In the genomic region with DNA sequence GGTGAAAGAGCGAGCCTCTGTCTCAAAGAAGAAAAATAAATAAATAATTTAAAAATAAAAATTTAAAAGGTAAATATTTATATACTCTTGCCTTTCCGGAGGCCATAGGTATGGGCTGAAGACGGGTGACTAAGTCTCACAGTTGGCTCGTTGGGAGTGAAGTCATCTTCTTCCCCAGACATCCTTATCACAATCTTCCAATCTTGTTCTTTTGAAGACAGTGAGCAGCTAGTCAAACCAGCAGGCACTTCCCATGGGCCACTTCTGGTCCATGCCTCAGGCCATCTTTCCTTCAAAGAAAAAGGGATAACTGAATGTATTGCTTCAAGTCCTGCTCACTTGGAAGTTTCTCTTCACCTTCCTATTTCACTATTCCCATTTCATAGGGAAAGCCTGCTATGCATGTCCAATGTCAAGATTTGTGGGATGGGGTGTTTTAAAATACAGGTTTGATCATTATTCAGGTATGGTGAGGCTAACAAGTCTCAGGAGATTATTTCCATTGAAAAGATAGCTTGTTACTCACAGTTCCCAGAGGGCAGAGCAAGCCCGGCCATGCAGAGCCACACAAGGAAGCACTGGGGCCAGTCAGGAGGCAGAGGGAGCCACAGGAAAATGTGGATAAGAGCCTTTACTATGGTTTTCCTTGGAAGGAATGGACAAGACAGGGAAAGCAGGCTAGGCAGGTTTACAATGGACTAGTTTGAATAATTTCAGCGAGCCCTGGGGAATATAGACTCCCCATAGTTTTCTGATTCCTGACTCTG, we compare ENCODE assay signal across 26 cellular contexts. TPM values are rescaled to one million over a fixed set of nuclear protein-coding genes. Genes with fewer than 3 reads are reported as not detected.
DNase-seq lines count a peak whose midpoint lies in the region; ATAC-seq and TF ChIP-seq lines count a peak whose summit lies in the region.
"Had no signal": no experiment of that assay in that cellular context is flagged by ENCODE, and none has a peak within 500 bp of the region (broad histone marks: within the 10 kb centered on the region; RNA-seq: fewer than 3 reads in every experiment).

No MANE protein-coding gene starts in this region.

- peak overlapping the region; percentile 14 for H4K91ac ChIP-seq in trophoblast cell (ENCODE audit: low read depth, low read length)

- H3K27ac ChIP-seq in GM23338 (ENCODE audit: low read depth) (no peak overlapping the region), trophoblast cell (ENCODE audit: low read depth, low read length) (peak overlapping the region; percentile 85)
- H3K27ac ChIP-seq: C4-2B, HL-60, PC-9 had no signal

- no peaks in the 10 kb centered on the region for H4K20me1 ChIP-seq in GM23338 (replicated peaks; ENCODE audit: insufficient read depth)

- no peaks in the 10 kb centered on the region for H3K36me3 Mint-ChIP-seq in GM23338 (ENCODE audit: low read depth)
- H3K36me3 Mint-ChIP-seq: CD8-positive, alpha-beta memory T cell had no signal

- no peaks in the 10 kb centered on the region for H3K36me3 ChIP-seq in GM23338 (ENCODE audit: insufficient read depth)
- no peaks in the 10 kb centered on the region for H3K36me3 ChIP-seq in trophoblast cell (ENCODE audit: control insufficient read depth in 1 of 2, insufficient read depth in 2 of 2, low read length in 2 of 2)

- no peak; the same call in 2 of the 3 replicates for ATAC-seq in GM23338
- ATAC-seq in esophagus mucosa: peak; percentile 87
- ATAC-seq: HCT116 had no signal

- H3K79me2 ChIP-seq in GM23338 (replicated peaks; ENCODE audit: insufficient read depth) (no peaks in the 10 kb centered on the region), trophoblast cell (ENCODE audit: control insufficient read depth, insufficient read depth, low read length, poor library complexity) (no peaks in the 10 kb centered on the region)

- H3K79me1 ChIP-seq in trophoblast cell (ENCODE audit: low read length): peaks cover 7% of the 10 kb centered on the region

- H3K4me1 Mint-ChIP-seq in GM23338: peaks cover 5% of the 10 kb centered on the region; the same call in 2 of the 3 replicates
- H3K4me1 Mint-ChIP-seq: CD8-positive, alpha-beta memory T cell had no signal

- no peak overlapping the region for H2BK12ac ChIP-seq in trophoblast cell (ENCODE audit: low read length)

- no peak for TF ChIP-seq CTCF in GM23338 (conservative IDR thresholded peaks at IDR 0.05; ENCODE audit: low read depth in 2 of 2)

- H4K8ac ChIP-seq in trophoblast cell (ENCODE audit: low read depth, low read length): no peak overlapping the region

- no CpG with 5 or more reads among the region's 6 CpGs for WGBS in trophoblast cell (ENCODE audit: extremely low coverage, insufficient coverage, insufficient read length)

- H3K4me2 ChIP-seq in GM23338: no peak overlapping the region
- no peak overlapping the region for H3K4me2 ChIP-seq in trophoblast cell (ENCODE audit: low read length)
- H3K4me2 ChIP-seq: PC-9 had no signal

- H3K9me3 Mint-ChIP-seq in GM23338: no peaks in the 10 kb centered on the region

- no peak overlapping the region; the same call in 1 of the 2 replicates for H3K27ac Mint-ChIP-seq in GM23338
- H3K27ac Mint-ChIP-seq: CD8-positive, alpha-beta memory T cell had no signal

- DNase-seq in GM23338 (ENCODE audit: low spot score): peak; percentile 3
- DNase-seq in M059J (ENCODE audit: low read depth): peak; percentile 12
- peak; percentile 74 to 85 for DNase-seq in trophoblast cell
- DNase-seq in HuH-7 (ENCODE audit: low spot score): no peak
- DNase-seq in EL: no peak
- no peak for DNase-seq in DMS114 treated with DMSO at 0.1 percent for 48 hours (lab: John Stamatoyannopoulos, UW; ENCODE audit: unreplicated experiment)
- DNase-seq: CD8-positive, alpha-beta memory T cell; GF-D8; NCI-H1092 treated with DMSO at 0.1 percent for 48 hours; NCI-H1436; NCI-H187; NCI-H2081 treated with DMSO at 0.1 percent for 48 hours; NCI-H774; NK-92 treated with Interleukin-12 subunit alpha and Interleukin-12 subunit beta, amount 100 ng/mL, for 24 hours; RPMI8226; SHP77; T-helper 1 cell had no signal

- no peak overlapping the region for H4K12ac ChIP-seq in trophoblast cell (ENCODE audit: low read depth, low read length)

- no peaks in the 10 kb centered on the region for H3F3A ChIP-seq in GM23338 (replicated peaks; ENCODE audit: low read depth)

- H2BK5ac ChIP-seq in trophoblast cell (ENCODE audit: low read depth, low read length, poor library complexity): peak overlapping the region; percentile 40

- no peak overlapping the region for H2AK5ac ChIP-seq in trophoblast cell (ENCODE audit: low read length)

- H3K4me3 ChIP-seq in GM23338: no peak overlapping the region
- no peak overlapping the region for H3K4me3 ChIP-seq in trophoblast cell (ENCODE audit: low read depth, low read length)
- H3K4me3 ChIP-seq: PC-9 had no signal

- H3K4me1 ChIP-seq in GM23338 (ENCODE audit: insufficient read depth) (0 out of 2 replicates have a peak, but pooled peaks cover 3% of the 10 kb centered on the region), trophoblast cell (ENCODE audit: control insufficient read depth in 1 of 2, insufficient read depth in 2 of 2, low read length in 2 of 2) (peaks cover 6 to 11% of the 10 kb centered on the region in 2 experiments)

- no peak overlapping the region for H3K18ac ChIP-seq in trophoblast cell (ENCODE audit: low read length)

- H3K27me3 Mint-ChIP-seq in GM23338 (ENCODE audit: insufficient read depth, low read depth, poor library complexity): no peaks in the 10 kb centered on the region
- H3K27me3 Mint-ChIP-seq: CD8-positive, alpha-beta memory T cell had no signal

- no peak overlapping the region for H3K4me3 Mint-ChIP-seq in GM23338
- H3K4me3 Mint-ChIP-seq: CD8-positive, alpha-beta memory T cell had no signal

- H3K23ac ChIP-seq in trophoblast cell (ENCODE audit: low read length): no peak overlapping the region

- no peak overlapping the region for H3K14ac ChIP-seq in trophoblast cell (ENCODE audit: low read length)

- no peak overlapping the region for H3K4ac ChIP-seq in trophoblast cell (ENCODE audit: low read depth, low read length)

- peak overlapping the region; percentile 33 for H2BK120ac ChIP-seq in trophoblast cell (ENCODE audit: insufficient read depth, low read length, poor library complexity)

- H3K9me3 ChIP-seq in trophoblast cell (ENCODE audit: insufficient read depth, low read depth, low read length): no peaks in the 10 kb centered on the region

- H2AFZ ChIP-seq in GM23338 (no peak overlapping the region), trophoblast cell (ENCODE audit: insufficient read depth, low read length, poor library complexity) (no peak overlapping the region)
- H2AFZ ChIP-seq: PC-9 had no signal

- H3K27me3 ChIP-seq in GM23338 (ENCODE audit: insufficient read depth) (no peaks in the 10 kb centered on the region), trophoblast cell (ENCODE audit: insufficient read depth, low read length) (no peaks in the 10 kb centered on the region)

- no peaks in the 10 kb centered on the region for H3K9me2 ChIP-seq in GM23338 (ENCODE audit: insufficient read depth)

- H3K9ac ChIP-seq in trophoblast cell (ENCODE audit: low read length): no peak overlapping the region

TF ChIP-seq in GM23338, 12 proteins besides CTCF, POLR2A, EP300 and RAD21 (continues in another document):
- TF ChIP-seq ZNF114 (CRISPR knock-in tag; IDR thresholded peaks at IDR 0.05) (no peak), EZH2 (IDR thresholded peaks at IDR 0.05; ENCODE audit: low read depth, unreplicated experiment) (no peak), ZNF331 (CRISPR knock-in tag; IDR thresholded peaks at IDR 0.05; ENCODE audit: low read depth) (no peak), JUNB (IDR thresholded peaks at IDR 0.05; ENCODE audit: unreplicated experiment) (no peak), NANOG (IDR thresholded peaks at IDR 0.05; ENCODE audit: borderline replicate concordance) (no peak), POLR2AphosphoS5 (IDR thresholded peaks at IDR 0.05; ENCODE audit: low read depth) (no peak), EZH2phosphoT487 (IDR thresholded peaks at IDR 0.05; ENCODE audit: unreplicated experiment) (no peak), STAT1 (IDR thresholded peaks at IDR 0.05; ENCODE audit: unreplicated experiment) (no peak)
- TF ChIP-seq, protein P1, sequence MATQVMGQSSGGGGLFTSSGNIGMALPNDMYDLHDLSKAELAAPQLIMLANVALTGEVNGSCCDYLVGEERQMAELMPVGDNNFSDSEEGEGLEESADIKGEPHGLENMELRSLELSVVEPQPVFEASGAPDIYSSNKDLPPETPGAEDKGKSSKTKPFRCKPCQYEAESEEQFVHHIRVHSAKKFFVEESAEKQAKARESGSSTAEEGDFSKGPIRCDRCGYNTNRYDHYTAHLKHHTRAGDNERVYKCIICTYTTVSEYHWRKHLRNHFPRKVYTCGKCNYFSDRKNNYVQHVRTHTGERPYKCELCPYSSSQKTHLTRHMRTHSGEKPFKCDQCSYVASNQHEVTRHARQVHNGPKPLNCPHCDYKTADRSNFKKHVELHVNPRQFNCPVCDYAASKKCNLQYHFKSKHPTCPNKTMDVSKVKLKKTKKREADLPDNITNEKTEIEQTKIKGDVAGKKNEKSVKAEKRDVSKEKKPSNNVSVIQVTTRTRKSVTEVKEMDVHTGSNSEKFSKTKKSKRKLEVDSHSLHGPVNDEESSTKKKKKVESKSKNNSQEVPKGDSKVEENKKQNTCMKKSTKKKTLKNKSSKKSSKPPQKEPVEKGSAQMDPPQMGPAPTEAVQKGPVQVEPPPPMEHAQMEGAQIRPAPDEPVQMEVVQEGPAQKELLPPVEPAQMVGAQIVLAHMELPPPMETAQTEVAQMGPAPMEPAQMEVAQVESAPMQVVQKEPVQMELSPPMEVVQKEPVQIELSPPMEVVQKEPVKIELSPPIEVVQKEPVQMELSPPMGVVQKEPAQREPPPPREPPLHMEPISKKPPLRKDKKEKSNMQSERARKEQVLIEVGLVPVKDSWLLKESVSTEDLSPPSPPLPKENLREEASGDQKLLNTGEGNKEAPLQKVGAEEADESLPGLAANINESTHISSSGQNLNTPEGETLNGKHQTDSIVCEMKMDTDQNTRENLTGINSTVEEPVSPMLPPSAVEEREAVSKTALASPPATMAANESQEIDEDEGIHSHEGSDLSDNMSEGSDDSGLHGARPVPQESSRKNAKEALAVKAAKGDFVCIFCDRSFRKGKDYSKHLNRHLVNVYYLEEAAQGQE (IDR thresholded peaks at IDR 0.05; ENCODE audit: unreplicated experiment): no peak
- TF ChIP-seq, protein P2, sequence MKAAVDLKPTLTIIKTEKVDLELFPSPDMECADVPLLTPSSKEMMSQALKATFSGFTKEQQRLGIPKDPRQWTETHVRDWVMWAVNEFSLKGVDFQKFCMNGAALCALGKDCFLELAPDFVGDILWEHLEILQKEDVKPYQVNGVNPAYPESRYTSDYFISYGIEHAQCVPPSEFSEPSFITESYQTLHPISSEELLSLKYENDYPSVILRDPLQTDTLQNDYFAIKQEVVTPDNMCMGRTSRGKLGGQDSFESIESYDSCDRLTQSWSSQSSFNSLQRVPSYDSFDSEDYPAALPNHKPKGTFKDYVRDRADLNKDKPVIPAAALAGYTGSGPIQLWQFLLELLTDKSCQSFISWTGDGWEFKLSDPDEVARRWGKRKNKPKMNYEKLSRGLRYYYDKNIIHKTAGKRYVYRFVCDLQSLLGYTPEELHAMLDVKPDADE (IDR thresholded peaks at IDR 0.05): no peak

RNA-seq across cellular contexts. Expression of a gene that starts 33.3 kb away (rescaled TPM):
- total RNA-seq in GM23338 (2014; rRNA removed; shearing (Covaris generic)): not detected in 2 replicates
- polyA plus RNA-seq in GM23338 (2016; fragmentation: Nextera tagmentation; extraction: Ambion mirVana): 0.37 TPM in 1 of 2 replicates, not detected in the other
- total RNA-seq in M059J (2014; rRNA removed; shearing (Covaris generic)): not detected in 2 replicates
- total RNA-seq in esophagus mucosa: not detected
- polyA plus RNA-seq in trophoblast cell (2013): not detected in 2 replicates
- total RNA-seq: A673; CD8-positive, alpha-beta memory T cell; Daoy; H1; PC-9; SK-MEL-5 had no signal
- polyA plus RNA-seq: CD8-positive, alpha-beta memory T cell; H1 had no signal

Comparison
In these comparisons a context has a peak if more than half of its experiments do, and no peak if none do; other contexts are left out.
1. DNase-seq: peak in GM23338 (single experiment), M059J (single experiment) and trophoblast cell (2 of 2); none in HuH-7 (single experiment), EL (single experiment) and DMS114 treated with DMSO at 0.1 percent for 48 hours (single experiment).